1 cellular context compared by ENCODE assay signal in genomic region chr3:101676219-101676764, GRCh38.
TF ChIP-seq lines count a peak whose summit lies in the region.

No MANE protein-coding gene starts in this region.

TF ChIP-seq in HepG2, 621 proteins besides CTCF, POLR2A, EP300 and RAD21 (continued from another document and continues in another):
- TF ChIP-seq, protein P1, sequence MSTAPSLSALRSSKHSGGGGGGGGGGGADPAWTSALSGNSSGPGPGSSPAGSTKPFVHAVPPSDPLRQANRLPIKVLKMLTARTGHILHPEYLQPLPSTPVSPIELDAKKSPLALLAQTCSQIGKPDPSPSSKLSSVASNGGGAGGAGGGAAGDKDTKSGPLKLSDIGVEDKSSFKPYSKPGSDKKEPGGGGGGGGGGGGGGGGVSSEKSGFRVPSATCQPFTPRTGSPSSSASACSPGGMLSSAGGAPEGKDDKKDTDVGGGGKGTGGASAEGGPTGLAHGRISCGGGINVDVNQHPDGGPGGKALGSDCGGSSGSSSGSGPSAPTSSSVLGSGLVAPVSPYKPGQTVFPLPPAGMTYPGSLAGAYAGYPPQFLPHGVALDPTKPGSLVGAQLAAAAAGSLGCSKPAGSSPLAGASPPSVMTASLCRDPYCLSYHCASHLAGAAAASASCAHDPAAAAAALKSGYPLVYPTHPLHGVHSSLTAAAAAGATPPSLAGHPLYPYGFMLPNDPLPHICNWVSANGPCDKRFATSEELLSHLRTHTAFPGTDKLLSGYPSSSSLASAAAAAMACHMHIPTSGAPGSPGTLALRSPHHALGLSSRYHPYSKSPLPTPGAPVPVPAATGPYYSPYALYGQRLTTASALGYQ (CRISPR knock-in tag; IDR thresholded peaks at IDR 0.05) = no peak
- TF ChIP-seq ZSCAN9 (CRISPR knock-in tag; IDR thresholded peaks at IDR 0.05; ENCODE audit: borderline replicate concordance) (no peak), MTF1 (CRISPR knock-in tag; IDR thresholded peaks at IDR 0.05) (no peak), YEATS2 (CRISPR knock-in tag; IDR thresholded peaks at IDR 0.05; ENCODE audit: borderline replicate concordance) (no peak), BORCS8-MEF2B (CRISPR knock-in tag; IDR thresholded peaks at IDR 0.05) (0 out of 2 replicates have a peak, but pooled peaks have one; percentile 54), REXO4 (CRISPR knock-in tag; IDR thresholded peaks at IDR 0.05; ENCODE audit: borderline replicate concordance) (no peak), THYN1 (CRISPR knock-in tag; IDR thresholded peaks at IDR 0.05; ENCODE audit: borderline replicate concordance, low read depth) (no peak), ZNF740 (CRISPR knock-in tag; IDR thresholded peaks at IDR 0.05) (no peak), ZNF235 (CRISPR knock-in tag; IDR thresholded peaks at IDR 0.05; ENCODE audit: borderline replicate concordance) (peak; percentile 36; the same call in 1 of the 2 replicates), CCAR2 (optimal IDR thresholded peaks at IDR 0.05; ENCODE audit: low read depth, low read length) (no peak), PAF1 (CRISPR knock-in tag; IDR thresholded peaks at IDR 0.05) (no peak), ARNT2 (CRISPR knock-in tag; IDR thresholded peaks at IDR 0.05; ENCODE audit: low read depth) (peak; percentile 21; the same call in 1 of the 2 replicates), THAP7 (CRISPR knock-in tag; IDR thresholded peaks at IDR 0.05) (no peak), ZNF768 (CRISPR knock-in tag; IDR thresholded peaks at IDR 0.05) (peak; percentile 40; the same call in 1 of the 2 replicates), MEF2D (CRISPR knock-in tag; IDR thresholded peaks at IDR 0.05) (no peak), AGO2 (optimal IDR thresholded peaks at IDR 0.05; ENCODE audit: low read depth, low read length) (no peak), ZFYVE20 (CRISPR knock-in tag; IDR thresholded peaks at IDR 0.05; ENCODE audit: borderline replicate concordance, low read depth) (no peak), HOXA7 (CRISPR knock-in tag; IDR thresholded peaks at IDR 0.05) (peak; percentile 64; the same call in 1 of the 2 replicates), SAP130 (CRISPR knock-in tag; IDR thresholded peaks at IDR 0.05; ENCODE audit: low read depth) (peak; percentile 85; the same call in 1 of the 2 replicates), SIX4 (CRISPR knock-in tag; IDR thresholded peaks at IDR 0.05) (no peak), ZNF781 (CRISPR knock-in tag; IDR thresholded peaks at IDR 0.05; ENCODE audit: borderline replicate concordance, not compliant biosample characterization) (no peak), ZBTB7B (CRISPR knock-in tag; IDR thresholded peaks at IDR 0.05) (peak; percentile 17; the same call in 1 of the 2 replicates), MYC (CRISPR knock-in tag; IDR thresholded peaks at IDR 0.05; ENCODE audit: borderline replicate concordance) (peak; percentile 62), PTBP1 (IDR thresholded peaks at IDR 0.05; ENCODE audit: low read depth, low read length, poor library complexity, severe bottlenecking) (no peak), SIN3B (IDR thresholded peaks at IDR 0.05; ENCODE audit: low read length) (peak; percentile 66; the same call in 1 of the 2 replicates), GTF3A (CRISPR knock-in tag; conservative IDR thresholded peaks at IDR 0.05) (no peak), ZNF546 (CRISPR knock-in tag; conservative IDR thresholded peaks at IDR 0.05) (no peak; the same call in 1 of the 2 replicates), ZNF678 (CRISPR knock-in tag; IDR thresholded peaks at IDR 0.05) (peak; percentile 28; the same call in 1 of the 2 replicates), BCL6 (CRISPR knock-in tag; IDR thresholded peaks at IDR 0.05) (0 out of 2 replicates have a peak, but pooled peaks have one; percentile 12), ZNF547 (CRISPR knock-in tag; IDR thresholded peaks at IDR 0.05) (peak; percentile 59; the same call in 1 of the 2 replicates), ZNF143 (CRISPR knock-in tag; IDR thresholded peaks at IDR 0.05) (no peak), RARA (CRISPR knock-in tag; IDR thresholded peaks at IDR 0.05) (no peak), ZNF784 (CRISPR knock-in tag; IDR thresholded peaks at IDR 0.05; ENCODE audit: borderline replicate concordance) (0 out of 2 replicates have a peak, but pooled peaks have one; percentile 44), JUNB (CRISPR knock-in tag; IDR thresholded peaks at IDR 0.05; ENCODE audit: borderline replicate concordance) (no peak), FOXP1 (IDR thresholded peaks at IDR 0.05) (no peak), FOXP1 (CRISPR knock-in tag; IDR thresholded peaks at IDR 0.05) (no peak), ZNF30 (CRISPR knock-in tag; IDR thresholded peaks at IDR 0.05) (peak; percentile 5; the same call in 1 of the 2 replicates), SALL1 (CRISPR knock-in tag; IDR thresholded peaks at IDR 0.05) (no peak; the same call in 1 of the 2 replicates), TEAD2 (CRISPR knock-in tag; IDR thresholded peaks at IDR 0.05) (no peak), CENPX (CRISPR knock-in tag; IDR thresholded peaks at IDR 0.05) (no peak)
- TF ChIP-seq, protein P2, sequence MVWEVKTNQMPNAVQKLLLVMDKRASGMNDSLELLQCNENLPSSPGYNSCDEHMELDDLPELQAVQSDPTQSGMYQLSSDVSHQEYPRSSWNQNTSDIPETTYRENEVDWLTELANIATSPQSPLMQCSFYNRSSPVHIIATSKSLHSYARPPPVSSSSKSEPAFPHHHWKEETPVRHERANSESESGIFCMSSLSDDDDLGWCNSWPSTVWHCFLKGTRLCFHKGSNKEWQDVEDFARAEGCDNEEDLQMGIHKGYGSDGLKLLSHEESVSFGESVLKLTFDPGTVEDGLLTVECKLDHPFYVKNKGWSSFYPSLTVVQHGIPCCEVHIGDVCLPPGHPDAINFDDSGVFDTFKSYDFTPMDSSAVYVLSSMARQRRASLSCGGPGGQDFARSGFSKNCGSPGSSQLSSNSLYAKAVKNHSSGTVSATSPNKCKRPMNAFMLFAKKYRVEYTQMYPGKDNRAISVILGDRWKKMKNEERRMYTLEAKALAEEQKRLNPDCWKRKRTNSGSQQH (CRISPR knock-in tag; IDR thresholded peaks at IDR 0.05; ENCODE audit: low read depth) = no peak
- TF ChIP-seq, protein P3, sequence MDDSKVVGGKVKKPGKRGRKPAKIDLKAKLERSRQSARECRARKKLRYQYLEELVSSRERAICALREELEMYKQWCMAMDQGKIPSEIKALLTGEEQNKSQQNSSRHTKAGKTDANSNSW (CRISPR knock-in tag; IDR thresholded peaks at IDR 0.05; ENCODE audit: borderline replicate concordance) = no peak
- TF ChIP-seq, protein P4, sequence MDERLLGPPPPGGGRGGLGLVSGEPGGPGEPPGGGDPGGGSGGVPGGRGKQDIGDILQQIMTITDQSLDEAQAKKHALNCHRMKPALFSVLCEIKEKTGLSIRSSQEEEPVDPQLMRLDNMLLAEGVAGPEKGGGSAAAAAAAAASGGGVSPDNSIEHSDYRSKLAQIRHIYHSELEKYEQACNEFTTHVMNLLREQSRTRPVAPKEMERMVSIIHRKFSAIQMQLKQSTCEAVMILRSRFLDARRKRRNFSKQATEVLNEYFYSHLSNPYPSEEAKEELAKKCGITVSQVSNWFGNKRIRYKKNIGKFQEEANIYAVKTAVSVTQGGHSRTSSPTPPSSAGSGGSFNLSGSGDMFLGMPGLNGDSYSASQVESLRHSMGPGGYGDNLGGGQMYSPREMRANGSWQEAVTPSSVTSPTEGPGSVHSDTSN (CRISPR knock-in tag; IDR thresholded peaks at IDR 0.05) = no peak
- TF ChIP-seq, protein P5, sequence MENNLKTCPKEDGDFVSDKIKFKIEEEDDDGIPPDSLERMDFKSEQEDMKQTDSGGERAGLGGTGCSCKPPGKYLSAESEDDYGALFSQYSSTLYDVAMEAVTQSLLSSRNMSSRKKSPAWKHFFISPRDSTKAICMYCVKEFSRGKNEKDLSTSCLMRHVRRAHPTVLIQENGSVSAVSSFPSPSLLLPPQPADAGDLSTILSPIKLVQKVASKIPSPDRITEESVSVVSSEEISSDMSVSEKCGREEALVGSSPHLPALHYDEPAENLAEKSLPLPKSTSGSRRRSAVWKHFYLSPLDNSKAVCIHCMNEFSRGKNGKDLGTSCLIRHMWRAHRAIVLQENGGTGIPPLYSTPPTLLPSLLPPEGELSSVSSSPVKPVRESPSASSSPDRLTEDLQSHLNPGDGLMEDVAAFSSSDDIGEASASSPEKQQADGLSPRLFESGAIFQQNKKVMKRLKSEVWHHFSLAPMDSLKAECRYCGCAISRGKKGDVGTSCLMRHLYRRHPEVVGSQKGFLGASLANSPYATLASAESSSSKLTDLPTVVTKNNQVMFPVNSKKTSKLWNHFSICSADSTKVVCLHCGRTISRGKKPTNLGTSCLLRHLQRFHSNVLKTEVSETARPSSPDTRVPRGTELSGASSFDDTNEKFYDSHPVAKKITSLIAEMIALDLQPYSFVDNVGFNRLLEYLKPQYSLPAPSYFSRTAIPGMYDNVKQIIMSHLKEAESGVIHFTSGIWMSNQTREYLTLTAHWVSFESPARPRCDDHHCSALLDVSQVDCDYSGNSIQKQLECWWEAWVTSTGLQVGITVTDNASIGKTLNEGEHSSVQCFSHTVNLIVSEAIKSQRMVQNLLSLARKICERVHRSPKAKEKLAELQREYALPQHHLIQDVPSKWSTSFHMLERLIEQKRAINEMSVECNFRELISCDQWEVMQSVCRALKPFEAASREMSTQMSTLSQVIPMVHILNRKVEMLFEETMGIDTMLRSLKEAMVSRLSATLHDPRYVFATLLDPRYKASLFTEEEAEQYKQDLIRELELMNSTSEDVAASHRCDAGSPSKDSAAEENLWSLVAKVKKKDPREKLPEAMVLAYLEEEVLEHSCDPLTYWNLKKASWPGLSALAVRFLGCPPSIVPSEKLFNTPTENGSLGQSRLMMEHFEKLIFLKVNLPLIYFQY (CRISPR knock-in tag; IDR thresholded peaks at IDR 0.05; ENCODE audit: borderline replicate concordance) = no peak
- TF ChIP-seq, protein P6, sequence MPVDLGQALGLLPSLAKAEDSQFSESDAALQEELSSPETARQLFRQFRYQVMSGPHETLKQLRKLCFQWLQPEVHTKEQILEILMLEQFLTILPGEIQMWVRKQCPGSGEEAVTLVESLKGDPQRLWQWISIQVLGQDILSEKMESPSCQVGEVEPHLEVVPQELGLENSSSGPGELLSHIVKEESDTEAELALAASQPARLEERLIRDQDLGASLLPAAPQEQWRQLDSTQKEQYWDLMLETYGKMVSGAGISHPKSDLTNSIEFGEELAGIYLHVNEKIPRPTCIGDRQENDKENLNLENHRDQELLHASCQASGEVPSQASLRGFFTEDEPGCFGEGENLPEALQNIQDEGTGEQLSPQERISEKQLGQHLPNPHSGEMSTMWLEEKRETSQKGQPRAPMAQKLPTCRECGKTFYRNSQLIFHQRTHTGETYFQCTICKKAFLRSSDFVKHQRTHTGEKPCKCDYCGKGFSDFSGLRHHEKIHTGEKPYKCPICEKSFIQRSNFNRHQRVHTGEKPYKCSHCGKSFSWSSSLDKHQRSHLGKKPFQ (CRISPR knock-in tag; IDR thresholded peaks at IDR 0.05; ENCODE audit: insufficient replicate concordance) = peak; percentile 68
- TF ChIP-seq, protein P7, sequence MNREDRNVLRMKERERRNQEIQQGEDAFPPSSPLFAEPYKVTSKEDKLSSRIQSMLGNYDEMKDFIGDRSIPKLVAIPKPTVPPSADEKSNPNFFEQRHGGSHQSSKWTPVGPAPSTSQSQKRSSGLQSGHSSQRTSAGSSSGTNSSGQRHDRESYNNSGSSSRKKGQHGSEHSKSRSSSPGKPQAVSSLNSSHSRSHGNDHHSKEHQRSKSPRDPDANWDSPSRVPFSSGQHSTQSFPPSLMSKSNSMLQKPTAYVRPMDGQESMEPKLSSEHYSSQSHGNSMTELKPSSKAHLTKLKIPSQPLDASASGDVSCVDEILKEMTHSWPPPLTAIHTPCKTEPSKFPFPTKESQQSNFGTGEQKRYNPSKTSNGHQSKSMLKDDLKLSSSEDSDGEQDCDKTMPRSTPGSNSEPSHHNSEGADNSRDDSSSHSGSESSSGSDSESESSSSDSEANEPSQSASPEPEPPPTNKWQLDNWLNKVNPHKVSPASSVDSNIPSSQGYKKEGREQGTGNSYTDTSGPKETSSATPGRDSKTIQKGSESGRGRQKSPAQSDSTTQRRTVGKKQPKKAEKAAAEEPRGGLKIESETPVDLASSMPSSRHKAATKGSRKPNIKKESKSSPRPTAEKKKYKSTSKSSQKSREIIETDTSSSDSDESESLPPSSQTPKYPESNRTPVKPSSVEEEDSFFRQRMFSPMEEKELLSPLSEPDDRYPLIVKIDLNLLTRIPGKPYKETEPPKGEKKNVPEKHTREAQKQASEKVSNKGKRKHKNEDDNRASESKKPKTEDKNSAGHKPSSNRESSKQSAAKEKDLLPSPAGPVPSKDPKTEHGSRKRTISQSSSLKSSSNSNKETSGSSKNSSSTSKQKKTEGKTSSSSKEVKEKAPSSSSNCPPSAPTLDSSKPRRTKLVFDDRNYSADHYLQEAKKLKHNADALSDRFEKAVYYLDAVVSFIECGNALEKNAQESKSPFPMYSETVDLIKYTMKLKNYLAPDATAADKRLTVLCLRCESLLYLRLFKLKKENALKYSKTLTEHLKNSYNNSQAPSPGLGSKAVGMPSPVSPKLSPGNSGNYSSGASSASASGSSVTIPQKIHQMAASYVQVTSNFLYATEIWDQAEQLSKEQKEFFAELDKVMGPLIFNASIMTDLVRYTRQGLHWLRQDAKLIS (CRISPR knock-in tag; IDR thresholded peaks at IDR 0.05) = no peak
- TF ChIP-seq, protein P8, sequence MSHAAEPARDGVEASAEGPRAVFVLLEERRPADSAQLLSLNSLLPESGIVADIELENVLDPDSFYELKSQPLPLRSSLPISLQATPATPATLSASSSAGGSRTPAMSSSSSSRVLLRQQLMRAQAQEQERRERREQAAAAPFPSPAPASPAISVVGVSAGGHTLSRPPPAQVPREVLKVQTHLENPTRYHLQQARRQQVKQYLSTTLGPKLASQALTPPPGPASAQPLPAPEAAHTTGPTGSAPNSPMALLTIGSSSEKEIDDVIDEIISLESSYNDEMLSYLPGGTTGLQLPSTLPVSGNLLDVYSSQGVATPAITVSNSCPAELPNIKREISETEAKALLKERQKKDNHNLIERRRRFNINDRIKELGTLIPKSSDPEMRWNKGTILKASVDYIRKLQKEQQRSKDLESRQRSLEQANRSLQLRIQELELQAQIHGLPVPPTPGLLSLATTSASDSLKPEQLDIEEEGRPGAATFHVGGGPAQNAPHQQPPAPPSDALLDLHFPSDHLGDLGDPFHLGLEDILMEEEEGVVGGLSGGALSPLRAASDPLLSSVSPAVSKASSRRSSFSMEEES (CRISPR knock-in tag; IDR thresholded peaks at IDR 0.05) = peak; percentile 15; the same call in 1 of the 2 replicates
